8 cellular contexts compared by ENCODE assay signal in the genomic region with DNA sequence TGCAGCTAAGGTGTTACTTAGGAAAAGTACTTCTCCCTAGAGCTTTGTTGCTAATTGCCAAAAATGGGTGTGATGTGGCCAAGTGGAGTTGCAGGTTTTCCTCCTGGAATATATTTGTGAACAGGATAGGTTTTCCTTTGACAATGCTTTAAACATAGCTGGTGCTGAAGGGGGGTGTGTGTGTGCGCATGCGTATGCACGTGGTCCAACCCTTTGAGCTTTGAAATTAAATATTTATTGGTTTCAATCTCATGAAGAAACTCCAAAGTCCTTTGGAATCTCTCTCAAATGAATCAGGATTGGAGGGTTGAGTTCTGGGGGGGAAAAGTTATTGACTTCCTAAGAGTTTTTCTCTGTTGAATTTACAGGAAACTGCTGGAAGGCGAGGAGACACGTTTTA. TPM values are rescaled to one million over a fixed set of nuclear protein-coding genes. Genes with fewer than 3 reads are reported as not detected.
"Had no signal": no experiment of that assay in that cellular context is flagged by ENCODE, and none has a peak within 500 bp of the region (broad histone marks: within the 10 kb centered on the region; RNA-seq: fewer than 3 reads in every experiment).

No MANE protein-coding gene starts in this region.

- DNase-seq: GOT3, H9, HCEC 1CT, KG1 had no signal

- FAIRE-seq: HTR-8/SVneo had no signal

RNA-seq across cellular contexts. Expression of gene INA, which starts 11.1 kb away (rescaled TPM):
- total RNA-seq: H4, HT-29 had no signal
- polyA plus RNA-seq: IgD-negative memory B cell had no signal

RNA-seq across cellular contexts. Expression of gene RPEL1, which starts 42.3 kb away (rescaled TPM):
- total RNA-seq: H4 had no signal
- polyA plus RNA-seq: IgD-negative memory B cell had no signal
